1 cellular context compared by ENCODE assay signal in genomic region chr7:134083766-134084487, GRCh38.
TF ChIP-seq lines count a peak whose summit lies in the region.

No MANE protein-coding gene starts in this region.

TF ChIP-seq in K562, 482 proteins besides CTCF, POLR2A, EP300 and RAD21 (continued from another document and continues in another):
- TF ChIP-seq ARID3B (CRISPR knock-in tag; IDR thresholded peaks at IDR 0.05; ENCODE audit: borderline replicate concordance): no peak
- TF ChIP-seq DPF2 (IDR thresholded peaks at IDR 0.05): peak; percentile 99
- no peak for TF ChIP-seq PTTG1 (tag; IDR thresholded peaks at IDR 0.05; ENCODE audit: low read depth)
- peak in 1 of 2 experiments; percentile 44; a peak in 1 of 4 replicates for TF ChIP-seq ZNF639 (CRISPR knock-in tag; conservative IDR thresholded peaks at IDR 0.05 in 1 of 2, IDR thresholded peaks at IDR 0.05 in 1 of 2)
- no peak for TF ChIP-seq CEBPZ (IDR thresholded peaks at IDR 0.05; ENCODE audit: borderline replicate concordance, low read depth, low read length)
- peak; percentile 55 to 69 for TF ChIP-seq KDM1A (IDR thresholded peaks at IDR 0.05)
- TF ChIP-seq IFI16 (CRISPR knock-in tag; IDR thresholded peaks at IDR 0.05): no peak
- TF ChIP-seq SMARCC2 (IDR thresholded peaks at IDR 0.05; ENCODE audit: low read depth): peak; percentile 98
- TF ChIP-seq NEUROD1 (IDR thresholded peaks at IDR 0.05; ENCODE audit: borderline replicate concordance, low read depth, low read length, partially characterized antibody): peak; percentile 90
- TF ChIP-seq AFF1 (IDR thresholded peaks at IDR 0.05; ENCODE audit: low read depth in 1 of 2, partially characterized antibody in 2 of 2): peak; percentile 50 to 62
- TF ChIP-seq ARID1B (IDR thresholded peaks at IDR 0.05): peak; percentile 97
- TF ChIP-seq HCFC1 (IDR thresholded peaks at IDR 0.05; ENCODE audit: low read depth, low read length): peak; percentile 24; the same call in 1 of the 2 replicates
- TF ChIP-seq TAL1 (IDR thresholded peaks at IDR 0.05): peak; percentile 71
- TF ChIP-seq CEBPB (tag; IDR thresholded peaks at IDR 0.05): no peak
- TF ChIP-seq MYC (IDR thresholded peaks at IDR 0.05; ENCODE audit: low read depth, low read length): 0 out of 2 replicates have a peak, but pooled peaks have one; percentile 55
- no peak for TF ChIP-seq MYC (CRISPR knock-in tag; IDR thresholded peaks at IDR 0.05; ENCODE audit: borderline replicate concordance, low read depth)
- no peak for TF ChIP-seq U2AF1 (optimal IDR thresholded peaks at IDR 0.05; ENCODE audit: low read depth, low read length)
- no peak for TF ChIP-seq NR2C2 (CRISPR knock-in tag; IDR thresholded peaks at IDR 0.05)
- 0 out of 2 replicates have a peak, but pooled peaks have one; percentile 3 for TF ChIP-seq NR2C2 (tag; IDR thresholded peaks at IDR 0.05)
- peak; percentile 91 for TF ChIP-seq ATF7 (IDR thresholded peaks at IDR 0.05)
- TF ChIP-seq TBL1XR1 (IDR thresholded peaks at IDR 0.05; ENCODE audit: low read length in 2 of 2): peak in 1 of 2 experiments; percentile 57; a peak in 1 of 4 replicates
- no peak for TF ChIP-seq ZNF778 (CRISPR knock-in tag; IDR thresholded peaks at IDR 0.05)
- TF ChIP-seq NFATC3 (IDR thresholded peaks at IDR 0.05): peak; percentile 25; the same call in 1 of the 2 replicates
- peak; percentile 99 for TF ChIP-seq HMBOX1 (IDR thresholded peaks at IDR 0.05)
- TF ChIP-seq JUND (IDR thresholded peaks at IDR 0.05; ENCODE audit: borderline replicate concordance, low read depth, low read length): peak; percentile 100
- peak; percentile 100 for TF ChIP-seq JUND (tag; IDR thresholded peaks at IDR 0.05; ENCODE audit: borderline replicate concordance, low read depth, low read length)
- TF ChIP-seq ZBTB12 (CRISPR knock-in tag; IDR thresholded peaks at IDR 0.05): 0 out of 2 replicates have a peak, but pooled peaks have one; percentile 12
- TF ChIP-seq ZBTB40 (IDR thresholded peaks at IDR 0.05): no peak
- no peak for TF ChIP-seq ZBTB40 (CRISPR knock-in tag; IDR thresholded peaks at IDR 0.05)
- peak; percentile 64 for TF ChIP-seq TCF3 (CRISPR knock-in tag; IDR thresholded peaks at IDR 0.05)
- TF ChIP-seq ZBTB8A (IDR thresholded peaks at IDR 0.05; ENCODE audit: partially characterized antibody): no peak
- 0 out of 2 replicates have a peak, but pooled peaks have one; percentile 41 for TF ChIP-seq ARID3A (IDR thresholded peaks at IDR 0.05; ENCODE audit: borderline replicate concordance, low read depth, low read length)
- peak; percentile 52; the same call in 1 of the 2 replicates for TF ChIP-seq CBFA2T2 (conservative IDR thresholded peaks at IDR 0.05)
- TF ChIP-seq FOSL1 (tag; conservative IDR thresholded peaks at IDR 0.05): peak; percentile 99
